Comparison of ENCODE assay signal across 15 cellular contexts in the genomic region with DNA sequence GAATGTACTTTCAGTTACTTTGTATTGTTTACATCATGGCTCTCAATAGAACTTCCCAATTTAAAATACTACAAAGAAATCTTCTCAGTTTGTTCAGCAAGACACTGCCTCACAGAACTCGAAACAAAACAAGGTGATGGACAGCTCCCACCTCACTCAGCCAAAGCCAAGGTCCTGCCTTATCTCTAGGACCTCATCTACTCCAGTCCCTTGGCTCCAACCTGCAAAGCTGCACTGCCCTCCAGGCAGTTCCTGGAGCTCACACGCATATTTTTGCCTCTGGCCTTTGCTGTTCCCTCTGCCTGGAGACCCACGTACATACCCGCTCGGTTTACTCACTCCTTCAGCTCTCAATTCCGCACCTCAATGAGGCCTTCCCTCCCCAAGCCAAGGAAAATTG. TPM values are rescaled to one million over a fixed set of nuclear protein-coding genes. Genes with fewer than 3 reads are reported as not detected.
DNase-seq lines count a peak whose midpoint lies in the region; ATAC-seq, FAIRE-seq and TF ChIP-seq lines count a peak whose summit lies in the region.
"Had no signal": no experiment of that assay in that cellular context is flagged by ENCODE, and none has a peak within 500 bp of the region (broad histone marks: within the 10 kb centered on the region; RNA-seq: fewer than 3 reads in every experiment).

No MANE protein-coding gene starts in this region.

- in situ Hi-C loops in IMR-90 (cut with MboI; ENCODE audit: low sequenced_read_pairs) (no loop called here), K562 (cut with MboI) (no loop called here)

- ATAC-seq in IMR-90 (ENCODE audit: low read depth): no peak
- 0 out of 3 replicates have a peak, but pooled peaks have one; percentile 33 for ATAC-seq in K562
- no peak for ATAC-seq in stimulated activated memory B cell treated with anti-CD40 and anti-IgM and Interleukin-4, amounts not matched to agents 10 μg/mL and 1 μg/mL and 100 μg/mL, for 72 hours
- no peak for ATAC-seq in activated CD4-positive, CD25-positive, alpha-beta regulatory T cell treated with anti-CD3 and anti-CD28 coated beads, Interleukin-2, amount 50 U/mL, for 24 hours
- ATAC-seq in GM21529 (IDR thresholded peaks at IDR 0.05; ENCODE audit: unreplicated experiment): no peak
- ATAC-seq: A549 had no signal

- peaks cover 81% of the 10 kb centered on the region for H3K36me3 Mint-ChIP-seq in stimulated activated memory B cell treated with anti-CD40 and anti-IgM and Interleukin-4, amounts not matched to agents 10 μg/mL and 1 μg/mL and 100 μg/mL, for 72 hours

- H3K4me1 ChIP-seq in IMR-90 (ENCODE audit: control insufficient read depth, insufficient read depth, low read length) (peaks cover 4% of the 10 kb centered on the region), K562 (replicated peaks in 1 of 2; ENCODE audit: control insufficient read depth in 2 of 2, insufficient read depth in 2 of 2, low read length in 2 of 2) (no peaks in the 10 kb centered on the region)
- H3K4me1 ChIP-seq: BE2C had no signal

- no peaks in the 10 kb centered on the region for H3K27me3 Mint-ChIP-seq in stimulated activated memory B cell treated with anti-CD40 and anti-IgM and Interleukin-4, amounts not matched to agents 10 μg/mL and 1 μg/mL and 100 μg/mL, for 72 hours
- H3K27me3 Mint-ChIP-seq: IgD-negative memory B cell had no signal

- no TSS peak for BruUV-seq in IMR-90 (replicated peaks; lab: Mats Ljungman, UMichigan)
- BruUV-seq in K562 (replicated peaks; lab: Mats Ljungman, UMichigan): no TSS peak

- H3K4me2 ChIP-seq in IMR-90 (ENCODE audit: low read depth, low read length) (no peak overlapping the region), K562 (ENCODE audit: insufficient read depth, low read length) (no peak overlapping the region)
- H3K4me2 ChIP-seq: A549 had no signal

- H3K9me3 ChIP-seq in IMR-90 (ENCODE audit: control insufficient read depth, insufficient read depth, low read length) (no peaks in the 10 kb centered on the region), K562 (replicated peaks; ENCODE audit: control insufficient read depth, insufficient read depth, low read depth, low read length) (no peaks in the 10 kb centered on the region)
- H3K9me3 ChIP-seq: A549, BE2C had no signal

- H3K4me3 Mint-ChIP-seq in stimulated activated memory B cell treated with anti-CD40 and anti-IgM and Interleukin-4, amounts not matched to agents 10 μg/mL and 1 μg/mL and 100 μg/mL, for 72 hours: no peak overlapping the region
- H3K4me3 Mint-ChIP-seq: IgD-negative memory B cell had no signal

- no peak overlapping the region for H3K9ac ChIP-seq in IMR-90 (ENCODE audit: low read depth, low read length)
- H3K9ac ChIP-seq in K562 (ENCODE audit: insufficient read depth in 1 of 2, low read depth in 2 of 2, low read length in 2 of 2): no peak overlapping the region
- H3K9ac ChIP-seq: GM23248 had no signal

- WGBS in IMR-90 (ENCODE audit: extremely low coverage in 2 of 2, insufficient read length in 1 of 2), 2 experiments: 57% methylated on average over 2 of the region's 6 CpGs; no CpG with 5 or more reads in 1 of the 2 experiments
- 1% methylated on average over 6 of the region's 6 CpGs for WGBS in K562 (ENCODE audit: insufficient coverage, low coverage, missing lambda C conversion rate)

- no peak overlapping the region for H2AK9ac ChIP-seq in IMR-90 (replicated peaks; ENCODE audit: low read depth, low read length, poor library complexity)

- H2BK5ac ChIP-seq in IMR-90 (ENCODE audit: low read depth, low read length, poor library complexity, severe bottlenecking): no peak overlapping the region

- H3K4ac ChIP-seq in IMR-90 (ENCODE audit: low read depth, low read length): no peak overlapping the region

- TF ChIP-seq POLR2A in IMR-90 (IDR thresholded peaks at IDR 0.05; ENCODE audit: low read depth, low read length) (no peak), K562 (conservative IDR thresholded peaks at IDR 0.05) (no peak)

- TF ChIP-seq CTCF in IMR-90 (conservative IDR thresholded peaks at IDR 0.05; ENCODE audit: low read depth, low read length) (no peak), K562 (IDR thresholded peaks at IDR 0.05 in 2 of 3, conservative IDR thresholded peaks at IDR 0.05 in 1 of 3; ENCODE audit: insufficient read depth in 2 of 3, low read depth in 1 of 3, low read length in 3 of 3) (no peak)

- TF ChIP-seq RAD21 in IMR-90 (IDR thresholded peaks at IDR 0.05; ENCODE audit: low read length) (no peak), K562 (CRISPR knock-in tag; conservative IDR thresholded peaks at IDR 0.05 in 1 of 2, IDR thresholded peaks at IDR 0.05 in 1 of 2) (no peak)

- CTCF ChIA-PET in IMR-90 (lab: Yijun Ruan, JAX): interaction anchor here (0.5 to 1.1 kb wide), 2 partner anchors 12 to 786 kb away, joined by 3 to 4 read pairs; no protein-coding TSS in a partner anchor
- CTCF ChIA-PET in K562 (lab: Yijun Ruan, JAX; ENCODE audit: low intra/inter-chr PET ratio): no interaction called here

- no peak for TF ChIP-seq EP300 in K562 (IDR thresholded peaks at IDR 0.05; ENCODE audit: low read length)

- H4K5ac ChIP-seq in IMR-90 (ENCODE audit: low read depth, low read length): no peak overlapping the region

- no peak overlapping the region for H2BK120ac ChIP-seq in IMR-90 (ENCODE audit: low read depth, low read length)

- no peak for FAIRE-seq in K562 (lab: Jason Lieb, UNC)
- FAIRE-seq: A549 had no signal

- H4K8ac ChIP-seq in IMR-90 (ENCODE audit: low read depth in 2 of 2, low read length in 2 of 2): no peak overlapping the region

- H3K27ac ChIP-seq in IMR-90 (ENCODE audit: insufficient read depth, low read length) (no peak overlapping the region), K562 (ENCODE audit: extremely low read depth, low read depth, low read length) (no peak overlapping the region)
- H3K27ac ChIP-seq: A549, C4-2B, GM23248 had no signal

- H2AFZ ChIP-seq in IMR-90 (replicated peaks; ENCODE audit: low read length, poor library complexity): peak overlapping the region; percentile 46
- no peak overlapping the region for H2AFZ ChIP-seq in K562 (ENCODE audit: low read depth, low read length)
- H2AFZ ChIP-seq: GM23248 had no signal

- no peak overlapping the region for H4K91ac ChIP-seq in IMR-90 (ENCODE audit: insufficient read depth, low read depth, low read length)

- no peaks in the 10 kb centered on the region for H3K79me1 ChIP-seq in IMR-90 (ENCODE audit: low read depth in 1 of 2, low read length in 2 of 2)

- H3K56ac ChIP-seq in IMR-90 (ENCODE audit: extremely low read depth, insufficient read depth, low read length): no peak overlapping the region

- POLR2A ChIA-PET in IMR-90 (lab: Charles Lee; ENCODE audit: unreplicated experiment) (no interaction called here), K562 (lab: Yijun Ruan, JAX) (interaction anchor here (0.6 kb wide), 1 partner anchor 335 kb away, joined by 3 read pairs; no protein-coding TSS in a partner anchor)

- no peaks in the 10 kb centered on the region for H3K9me3 Mint-ChIP-seq in stimulated activated memory B cell treated with anti-CD40 and anti-IgM and Interleukin-4, amounts not matched to agents 10 μg/mL and 1 μg/mL and 100 μg/mL, for 72 hours
- H3K9me3 Mint-ChIP-seq: CD4-positive, alpha-beta memory T cell; IgD-negative memory B cell had no signal

- intact Hi-C loops in IMR-90 (cut with micrococcal nuclease) (no loop called here), K562 (cut with micrococcal nuclease) (no loop called here)

- no peak overlapping the region for H3K4me3 ChIP-seq in IMR-90 (ENCODE audit: insufficient read depth, low read depth, low read length)
- H3K4me3 ChIP-seq in K562: no peak overlapping the region
- H3K4me3 ChIP-seq: A549, GM23248 had no signal

- H2AK5ac ChIP-seq in IMR-90 (ENCODE audit: low read depth, low read length): no peak overlapping the region

- H3K27ac Mint-ChIP-seq in stimulated activated memory B cell treated with anti-CD40 and anti-IgM and Interleukin-4, amounts not matched to agents 10 μg/mL and 1 μg/mL and 100 μg/mL, for 72 hours: peak overlapping the region; percentile 7
- H3K27ac Mint-ChIP-seq: CD4-positive, alpha-beta memory T cell had no signal

- H2BK20ac ChIP-seq in IMR-90 (ENCODE audit: low read depth, low read length): no peak overlapping the region

- no peak overlapping the region for H3K18ac ChIP-seq in IMR-90 (ENCODE audit: low read depth, low read length)

- H3K4me1 Mint-ChIP-seq in stimulated activated memory B cell treated with anti-CD40 and anti-IgM and Interleukin-4, amounts not matched to agents 10 μg/mL and 1 μg/mL and 100 μg/mL, for 72 hours: peaks cover 31% of the 10 kb centered on the region

- H3K36me3 ChIP-seq in IMR-90 (ENCODE audit: control insufficient read depth, insufficient read depth, low read length) (no peaks in the 10 kb centered on the region), K562 (ENCODE audit: control insufficient read depth, insufficient read depth, low read length) (no peaks in the 10 kb centered on the region)
- H3K36me3 ChIP-seq: BE2C had no signal

- dilution Hi-C loops in IMR-90 (cut with HindIII; ENCODE audit: low sequenced_read_pairs, unreplicated experiment): no loop called here

- no peak for DNase-seq in IMR-90
- no peak for DNase-seq in K562 (ENCODE audit: extremely low read depth in 1 of 4, low spot score in 3 of 4)
- no peak for DNase-seq in NCI-H146 (lab: John Stamatoyannopoulos, UW)
- DNase-seq: BE2C; CD4-positive, alpha-beta memory T cell; DMS79; GDM1; GM23248; H7 had no signal

- no peak overlapping the region for H3K23ac ChIP-seq in IMR-90 (ENCODE audit: low read depth, low read length)

- H4K20me1 ChIP-seq in IMR-90 (ENCODE audit: insufficient read depth, low read length) (no peaks in the 10 kb centered on the region), K562 (replicated peaks; ENCODE audit: control insufficient read depth, insufficient read depth, low read length) (no peaks in the 10 kb centered on the region)

- no peak overlapping the region for H3K14ac ChIP-seq in IMR-90 (replicated peaks; ENCODE audit: low read depth, low read length)

- H3K27me3 ChIP-seq in IMR-90 (ENCODE audit: control insufficient read depth, insufficient read depth, low read length): peaks cover 4% of the 10 kb centered on the region; the same call in 1 of the 2 replicates
- H3K27me3 ChIP-seq in K562 (ENCODE audit: control insufficient read depth in 2 of 2, insufficient read depth in 2 of 2, low read length in 2 of 2): peaks cover 0 to 3% of the 10 kb centered on the region in 2 experiments; a peak in 3 of 5 replicates

- no peaks in the 10 kb centered on the region for H3K79me2 ChIP-seq in K562 (ENCODE audit: control insufficient read depth, insufficient read depth, low read length)

- no peak overlapping the region for H2BK15ac ChIP-seq in IMR-90 (ENCODE audit: low read depth, low read length)

- H3K9me1 ChIP-seq in IMR-90 (ENCODE audit: insufficient read depth, low read length) (peaks cover 3% of the 10 kb centered on the region), K562 (ENCODE audit: control insufficient read depth, insufficient read depth, low read length) (no peaks in the 10 kb centered on the region)

RNA-seq across cellular contexts. Expression of a gene that starts 40.3 kb away (rescaled TPM):
- total RNA-seq in IMR-90 (2012; rRNA removed): 0.54 and 1.1 TPM in 2 replicates
- 0.27 and 0.43 TPM in 2 replicates for polyA plus RNA-seq in IMR-90 (2012; rRNA removed)
- polyA plus RNA-seq in IMR-90 (2012; cell fraction: cytosol; rRNA removed): 0.08 and 0.11 TPM in 2 replicates
- polyA plus RNA-seq in IMR-90 (2012; cell fraction: nucleus; rRNA removed; ENCODE audit: low replicate concordance): 0.24 and 1.5 TPM in 2 replicates
- not detected in 2 replicates for total RNA-seq in K562 (2011; cell fraction: chromatin; rRNA removed; ENCODE audit: low replicate concordance)
- total RNA-seq in K562 (2011; cell fraction: nucleolus; rRNA removed): not detected in 2 replicates
- total RNA-seq in K562 (2011; cell fraction: nucleoplasm; rRNA removed): not detected in 2 replicates
- not detected in 2 replicates for total RNA-seq in K562 (2014; rRNA removed)
- not detected in 2 replicates for total RNA-seq in K562 (2014; rRNA removed; fragmentation: Illumina TruSeq; extraction: Trizol)
- total RNA-seq in K562 (2015; rRNA removed; fragmentation: Illumina TruSeq; extraction: Trizol): not detected in 2 replicates
- total RNA-seq in K562 (2021): 0.18 and 0.27 TPM in 2 replicates
- not detected in 2 replicates for polyA plus RNA-seq in K562 (2011; rRNA removed)
- not detected in 2 replicates for polyA plus RNA-seq in K562 (2011; cell fraction: cytosol; rRNA removed)
- not detected in 2 replicates for polyA plus RNA-seq in K562 (2011; cell fraction: nucleus; rRNA removed)
- not detected in 2 replicates for polyA plus RNA-seq in K562 (2012)
- not detected in 2 replicates for polyA plus RNA-seq in K562 (2014; fragmentation: Illumina TruSeq; extraction: Trizol)
- not detected for polyA plus RNA-seq in K562 (2014; fragmentation: Nextera tagmentation; extraction: Ambion mirVana)
- polyA plus RNA-seq in K562 (2014; rRNA removed): not detected in 2 replicates
- not detected in 2 replicates for polyA minus RNA-seq in K562 (2011; rRNA and poly(A)+ RNA removed)
- polyA minus RNA-seq in K562 (2011; cell fraction: cytosol; rRNA and poly(A)+ RNA removed): not detected in 2 replicates
- not detected in 2 replicates for polyA minus RNA-seq in K562 (2011; cell fraction: nucleus; rRNA and poly(A)+ RNA removed)
- total RNA-seq: GM23248 had no signal
